In genomic region chr16:28951410-28951943, GRCh38 we compare ENCODE assay signal across 1 cellular context.
TF ChIP-seq lines count a peak whose summit lies in the region.

No MANE protein-coding gene starts in this region.

TF ChIP-seq in GM12878, 131 proteins besides CTCF, POLR2A, EP300 and RAD21:
- TF ChIP-seq HDAC2 (IDR thresholded peaks at IDR 0.05): no peak
- TF ChIP-seq FOXK2 (IDR thresholded peaks at IDR 0.05): no peak
